24 cellular contexts compared by ENCODE assay signal in genomic region chr20:8320306-8320705, GRCh38.
"Had no signal": no experiment of that assay in that cellular context is flagged by ENCODE, and none has a peak within 500 bp of the region (broad histone marks: within the 10 kb centered on the region; RNA-seq: fewer than 3 reads in every experiment).

No MANE protein-coding gene starts in this region.

- DNase-seq: activated CD4-positive, alpha-beta T cell treated with anti-CD3 and anti-CD28 coated beads, Interleukin-2, amount 10 ng/mL, durations not matched to agents 7 days and 5 days; activated CD4-positive, CD25-positive, alpha-beta regulatory T cell treated with anti-CD3 and anti-CD28 coated beads, Interleukin-2, amount 50 U/mL, for 72 hours; activated CD8-positive, alpha-beta memory T cell treated with anti-CD3 and anti-CD28 coated beads, Interleukin-2, amount 10 ng/mL, durations not matched to agents 7 days and 5 days; activated CD8-positive, alpha-beta T cell treated with anti-CD3 and anti-CD28 coated beads for 36 hours; activated gamma-delta T cell; activated naive CD4-positive, alpha-beta T cell treated with anti-CD3 and anti-CD28 coated beads, Interleukin-2, amount 50 U/mL, for 16 hours; aorta; brain microvascular endothelial cell; central memory CD4-positive, alpha-beta T cell; effector memory CD8-positive, alpha-beta T cell; gastrocnemius medialis; hypothalamus; ovary; spleen; stimulated activated CD4-positive, alpha-beta T cell treated with anti-CD3 and anti-CD28 coated beads, Interleukin-4, amount 100 ng/mL, for 24 hours; stimulated activated naive CD4-positive, alpha-beta T cell treated with Interleukin-2 at 50 U/mL for 16 hours; WERI-Rb-1 had no signal

- H3K27me3 Mint-ChIP-seq: activated CD8-positive, alpha-beta memory T cell treated with anti-CD3 and anti-CD28 coated beads, Interleukin-2, amount 10 ng/mL, durations not matched to agents 7 days and 5 days; activated CD8-positive, alpha-beta T cell treated with anti-CD3 and anti-CD28 coated beads for 36 hours; effector memory CD8-positive, alpha-beta T cell; natural killer cell treated with Interleukin-12 subunit alpha and Interleukin-12 subunit beta and Interleukin-15 and Interleukin-18, amount 100 ng/mL, for 72 hours; type B pancreatic cell had no signal

- H3K4me1 Mint-ChIP-seq: activated CD4-positive, alpha-beta T cell treated with anti-CD3 and anti-CD28 coated beads, Interleukin-2, amount 10 ng/mL, durations not matched to agents 7 days and 5 days; activated CD8-positive, alpha-beta memory T cell treated with anti-CD3 and anti-CD28 coated beads, Interleukin-2, amount 10 ng/mL, durations not matched to agents 7 days and 5 days had no signal

- H3K4me3 ChIP-seq: esophagus muscularis mucosa, gastrocnemius medialis, ovary, prostate gland, spleen, thoracic aorta, vagina had no signal

- H3K27ac ChIP-seq: brain microvascular endothelial cell, esophagus muscularis mucosa, gastrocnemius medialis, ovary, prostate gland, spleen, thoracic aorta, vagina, WERI-Rb-1 had no signal

- H3K9me3 Mint-ChIP-seq: activated CD4-positive, alpha-beta T cell treated with anti-CD3 and anti-CD28 coated beads, Interleukin-2, amount 10 ng/mL, durations not matched to agents 7 days and 5 days; activated CD8-positive, alpha-beta T cell treated with anti-CD3 and anti-CD28 coated beads for 36 hours; activated T-helper 1 cell treated with anti-CD3 and anti-CD28 coated beads, Interleukin-12 subunit alpha, Interleukin-12 subunit beta, Interleukin-2, Interleukin-4 antibody, amounts not matched to agents 30 ng/mL and 10 ng/mL and 1 ng/mL, durations not matched to agents 14 hours and 24 hours and 36 hours; effector memory CD8-positive, alpha-beta T cell; natural killer cell treated with Interleukin-12 subunit alpha and Interleukin-12 subunit beta and Interleukin-15 and Interleukin-18, amount 100 ng/mL, for 72 hours; type B pancreatic cell had no signal

- H3K27me3 ChIP-seq: brain microvascular endothelial cell, esophagus muscularis mucosa, gastrocnemius medialis, ovary, spleen, vagina had no signal

- H3K36me3 ChIP-seq: brain microvascular endothelial cell, esophagus muscularis mucosa, gastrocnemius medialis, ovary, prostate gland, spleen, thoracic aorta, vagina, WERI-Rb-1 had no signal

- ATAC-seq: activated CD8-positive, alpha-beta memory T cell treated with anti-CD3 and anti-CD28 coated beads, Interleukin-2, amount 10 ng/mL, durations not matched to agents 7 days and 5 days; activated CD8-positive, alpha-beta T cell treated with anti-CD3 and anti-CD28 coated beads for 36 hours; effector memory CD8-positive, alpha-beta T cell; gastrocnemius medialis; natural killer cell treated with Interleukin-12 subunit alpha and Interleukin-12 subunit beta and Interleukin-15 and Interleukin-18, amount 100 ng/mL, for 72 hours had no signal

- H3K27ac Mint-ChIP-seq: activated CD4-positive, alpha-beta T cell treated with anti-CD3 and anti-CD28 coated beads, Interleukin-2, amount 10 ng/mL, durations not matched to agents 7 days and 5 days; activated CD8-positive, alpha-beta memory T cell treated with anti-CD3 and anti-CD28 coated beads, Interleukin-2, amount 10 ng/mL, durations not matched to agents 7 days and 5 days; activated CD8-positive, alpha-beta T cell treated with anti-CD3 and anti-CD28 coated beads for 36 hours; activated T-helper 1 cell treated with anti-CD3 and anti-CD28 coated beads, Interleukin-12 subunit alpha, Interleukin-12 subunit beta, Interleukin-2, Interleukin-4 antibody, amounts not matched to agents 30 ng/mL and 10 ng/mL and 1 ng/mL, durations not matched to agents 14 hours and 24 hours and 36 hours; effector memory CD8-positive, alpha-beta T cell; natural killer cell treated with Interleukin-12 subunit alpha and Interleukin-12 subunit beta and Interleukin-15 and Interleukin-18, amount 100 ng/mL, for 72 hours; type B pancreatic cell had no signal

- H3K4me3 Mint-ChIP-seq: activated CD4-positive, alpha-beta T cell treated with anti-CD3 and anti-CD28 coated beads, Interleukin-2, amount 10 ng/mL, durations not matched to agents 7 days and 5 days; activated CD8-positive, alpha-beta memory T cell treated with anti-CD3 and anti-CD28 coated beads, Interleukin-2, amount 10 ng/mL, durations not matched to agents 7 days and 5 days; activated CD8-positive, alpha-beta T cell treated with anti-CD3 and anti-CD28 coated beads for 36 hours; activated T-helper 1 cell treated with anti-CD3 and anti-CD28 coated beads, Interleukin-12 subunit alpha, Interleukin-12 subunit beta, Interleukin-2, Interleukin-4 antibody, amounts not matched to agents 30 ng/mL and 10 ng/mL and 1 ng/mL, durations not matched to agents 14 hours and 24 hours and 36 hours; effector memory CD8-positive, alpha-beta T cell; natural killer cell treated with Interleukin-12 subunit alpha and Interleukin-12 subunit beta and Interleukin-15 and Interleukin-18, amount 100 ng/mL, for 72 hours; type B pancreatic cell had no signal

- H3K4me1 ChIP-seq: prostate gland, vagina had no signal

- H3K9me3 ChIP-seq: esophagus muscularis mucosa, gastrocnemius medialis, ovary, prostate gland, spleen, thoracic aorta, vagina had no signal

- H3K36me3 Mint-ChIP-seq: activated CD8-positive, alpha-beta memory T cell treated with anti-CD3 and anti-CD28 coated beads, Interleukin-2, amount 10 ng/mL, durations not matched to agents 7 days and 5 days; natural killer cell treated with Interleukin-12 subunit alpha and Interleukin-12 subunit beta and Interleukin-15 and Interleukin-18, amount 100 ng/mL, for 72 hours; type B pancreatic cell had no signal
